ENCODE assay signal across 7 cellular contexts in the genomic region with DNA sequence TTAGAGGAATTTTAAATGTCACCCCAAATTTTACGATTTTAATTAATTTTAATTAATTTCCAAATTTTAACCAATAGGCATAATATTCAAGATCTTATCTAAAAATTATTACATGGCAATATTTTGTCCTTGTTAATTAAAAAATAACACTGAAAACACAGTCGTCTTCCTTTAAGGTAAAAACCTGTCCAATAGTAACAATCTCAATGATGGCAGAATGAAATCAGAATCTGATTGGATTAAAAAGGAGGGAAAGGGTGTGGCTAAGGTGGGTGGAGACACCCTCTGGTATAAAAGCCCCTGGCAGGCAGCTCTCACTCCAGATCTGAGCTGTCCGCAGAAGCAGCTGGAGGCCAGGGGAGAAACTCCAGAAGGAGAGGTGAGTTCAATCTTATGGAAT. TPM values are rescaled to one million over a fixed set of nuclear protein-coding genes. Genes with fewer than 3 reads are reported as not detected.
"Had no signal": no experiment of that assay in that cellular context is flagged by ENCODE, and none has a peak within 500 bp of the region (broad histone marks: within the 10 kb centered on the region; RNA-seq: fewer than 3 reads in every experiment).

A gene (plus strand): TSS at position 301 of the 400 bp plus-strand sequence. CDS start 2,704 bp downstream, outside the sequence.

RNA-seq across cellular contexts. Expression of the gene that starts here (rescaled TPM):
- total RNA-seq: LHCN-M2; MCF 10A; PC-3; Right ventricle myocardium superior; SK-MEL-5; T-cell; T-helper 1 cell treated with Interleukin-12 subunit alpha and Interleukin-12 subunit beta and Interleukin-4 antibody, amounts not matched to agents 30 ng/mL and 1 ng/mL, for 36 hours had no signal
